Comparison of ENCODE assay signal across 8 cellular contexts in genomic region chr15:74799843-74800558, GRCh38. TPM values are rescaled to one million over a fixed set of nuclear protein-coding genes. Genes with fewer than 3 reads are reported as not detected.
A peak's percentile ranks its signal among the peaks of the same experiment; 100 is the strongest.
DNase-seq lines count a peak whose midpoint lies in the region; ATAC-seq and TF ChIP-seq lines count a peak whose summit lies in the region.

No MANE protein-coding gene starts in this region.

- H3K27me3 ChIP-seq in AG04450 (ENCODE audit: control insufficient read depth, insufficient read depth, low read length) (no peaks in the 10 kb centered on the region), esophagus squamous epithelium (no peaks in the 10 kb centered on the region), suprapubic skin (no peaks in the 10 kb centered on the region)

- no peak overlapping the region for H3K27ac ChIP-seq in AG04450 (ENCODE audit: low read depth, low read length)
- peak overlapping the region; percentile 61 for H3K27ac ChIP-seq in OCI-LY7 (ENCODE audit: low read depth, low read length, poor library complexity, severe bottlenecking)
- H3K27ac ChIP-seq in esophagus squamous epithelium: peak overlapping the region; percentile 83 to 92 (median 84)
- peak overlapping the region; percentile 70 for H3K27ac ChIP-seq in suprapubic skin

- no peaks in the 10 kb centered on the region for H3K4me1 Mint-ChIP-seq in nephron progenitor cell

- peaks cover 55% of the 10 kb centered on the region for H3K4me1 ChIP-seq in OCI-LY7 (ENCODE audit: insufficient read depth, low read length, poor library complexity, severe bottlenecking)
- H3K4me1 ChIP-seq in esophagus squamous epithelium: peaks cover 24 to 58% (median 29%) of the 10 kb centered on the region in 3 donors
- peaks cover 24% of the 10 kb centered on the region for H3K4me1 ChIP-seq in suprapubic skin

- no peaks in the 10 kb centered on the region for H3K27me3 Mint-ChIP-seq in nephron progenitor cell (ENCODE audit: low read depth, poor library complexity)

- POLR2A ChIA-PET in AG04450 (lab: Yijun Ruan, JAX): interaction anchor here (0.7 kb wide), 1 partner anchor 16 kb away, joined by 3 read pairs; no protein-coding TSS in a partner anchor
- POLR2A ChIA-PET in OCI-LY7 (lab: Charles Lee): interaction anchor here (0.6 to 1.3 kb wide), 8 partner anchors 12 to 201 kb away, joined by 3 to 9 read pairs (median 4); no protein-coding TSS in a partner anchor

- no TSS peak for BruUV-seq in OCI-LY7 (replicated peaks; lab: Mats Ljungman, UMichigan)

- no peaks in the 10 kb centered on the region for H3K9me2 ChIP-seq in OCI-LY7 (ENCODE audit: insufficient read depth, low read length)

- peaks cover 16% of the 10 kb centered on the region for H3K36me3 Mint-ChIP-seq in nephron progenitor cell (ENCODE audit: low read depth)

- DNase-seq in AG04450 (ENCODE audit: low read depth, low spot score) (no peak), OCI-LY7 (ENCODE audit: low spot score) (peak; percentile 77), esophagus squamous epithelium (lab: John Stamatoyannopoulos, UW) (no peak), nephron progenitor cell (peak; percentile 80), suprapubic skin (ENCODE audit: low spot score in 2 of 2) (peak; percentile 85 to 89)
- DNase-seq in activated T-cell treated with anti-CD3 and anti-CD28 coated beads, Interleukin-2, amount 50 U/mL, for 48 hours: peak; percentile 94 to 95

- H3K27ac Mint-ChIP-seq in nephron progenitor cell: no peak overlapping the region

- no peak overlapping the region for H2AFZ ChIP-seq in OCI-LY7 (ENCODE audit: low read length)

- TF ChIP-seq POLR2A in esophagus squamous epithelium (IDR thresholded peaks at IDR 0.05) (no peak), suprapubic skin (IDR thresholded peaks at IDR 0.05) (no peak)

- TF ChIP-seq EP300 in suprapubic skin (IDR thresholded peaks at IDR 0.05): no peak

- H3K36me3 ChIP-seq in OCI-LY7 (ENCODE audit: insufficient read depth, low read length) (peaks cover 92% of the 10 kb centered on the region), esophagus squamous epithelium (peaks cover 27 to 84% (median 33%) of the 10 kb centered on the region in 3 donors), suprapubic skin (peaks cover 58% of the 10 kb centered on the region)

- H3K4me2 ChIP-seq in OCI-LY7 (ENCODE audit: low read length): peak overlapping the region; percentile 36; the same call in 1 of the 2 replicates

- peak; percentile 57 for ATAC-seq in GM18858 (IDR thresholded peaks at IDR 0.05; ENCODE audit: unreplicated experiment)
- peak; percentile 76 for ATAC-seq in HG03196 (IDR thresholded peaks at IDR 0.05; ENCODE audit: unreplicated experiment)

- H4K20me1 ChIP-seq in OCI-LY7 (ENCODE audit: insufficient read depth, low read length): peaks cover 10% of the 10 kb centered on the region; the same call in 1 of the 2 replicates

- no peaks in the 10 kb centered on the region; the same call in 1 of the 2 replicates for H3K9me3 ChIP-seq in AG04450 (ENCODE audit: control insufficient read depth, insufficient read depth, low read length)
- H3K9me3 ChIP-seq in OCI-LY7 (ENCODE audit: low read length): no peaks in the 10 kb centered on the region
- no peaks in the 10 kb centered on the region for H3K9me3 ChIP-seq in esophagus squamous epithelium
- H3K9me3 ChIP-seq in suprapubic skin: no peaks in the 10 kb centered on the region

- H3K4me3 ChIP-seq in AG04450 (ENCODE audit: low read depth, low read length) (no peak overlapping the region), OCI-LY7 (ENCODE audit: low read depth, low read length, poor library complexity, severe bottlenecking) (no peak overlapping the region), esophagus squamous epithelium (no peak overlapping the region), suprapubic skin (no peak overlapping the region)

- H3K9me3 Mint-ChIP-seq in nephron progenitor cell: no peaks in the 10 kb centered on the region

- TF ChIP-seq CTCF in AG04450 (IDR thresholded peaks at IDR 0.05; ENCODE audit: low read depth, low read length) (peak; percentile 98), OCI-LY7 (conservative IDR thresholded peaks at IDR 0.05; ENCODE audit: low read length) (peak; percentile 88), esophagus squamous epithelium (IDR thresholded peaks at IDR 0.05) (peak; percentile 98 to 99 (median 99)), nephron progenitor cell (IDR thresholded peaks at IDR 0.05) (peak; percentile 95), suprapubic skin (IDR thresholded peaks at IDR 0.05) (peak; percentile 96 to 98)

- 24 to 32% methylated on average over 5 to 6 of the region's 18 CpGs for WGBS in esophagus squamous epithelium, 2 donors
- WGBS in suprapubic skin: 42% methylated on average over 7 of the region's 18 CpGs

- no peak overlapping the region for H3K4me3 Mint-ChIP-seq in nephron progenitor cell

- intact Hi-C loops in OCI-LY7 (cut with micrococcal nuclease; ENCODE audit: unreplicated experiment): loop anchor here (1.0 kb wide), 4 partner anchors 19 to 165 kb away; no protein-coding TSS in a partner anchor
- intact Hi-C loops in esophagus squamous epithelium (cut with DNase I): loop anchor here (2.0 to 10.0 kb wide), 2 partner anchors 27 to 105 kb away; partner anchors contain the start of gene FAM219B

- CTCF ChIA-PET in AG04450 (lab: Charles Lee) (interaction anchor here (0.6 to 1.9 kb wide), 17 partner anchors 8 to 134 kb away, joined by 3 to 22 read pairs (median 5); no protein-coding TSS in a partner anchor), OCI-LY7 (lab: Charles Lee; ENCODE audit: unreplicated experiment) (interaction anchor here (0.6 to 1.8 kb wide), 6 partner anchors 13 to 22 kb away, joined by 4 to 8 read pairs (median 6); no protein-coding TSS in a partner anchor)

- H3K79me2 ChIP-seq in OCI-LY7 (ENCODE audit: insufficient read depth, low read depth, low read length): peaks cover 33% of the 10 kb centered on the region

RNA-seq across cellular contexts. Expression of gene LMAN1L, which starts 12.6 kb away (rescaled TPM):
- polyA plus RNA-seq in AG04450 (2011; rRNA removed): not detected in 2 replicates
- not detected in 2 replicates for polyA minus RNA-seq in AG04450 (2011; rRNA and poly(A)+ RNA removed)
- 0.09 TPM in 1 of 2 replicates, not detected in the other for total RNA-seq in OCI-LY7 (2014; rRNA removed; shearing (Covaris generic))
- 0.37 and 0.38 TPM in 2 replicates for total RNA-seq in OCI-LY7 (2022)
- total RNA-seq in esophagus squamous epithelium: under 1 TPM in 1 of 4 donors, not detected in 3; 0.18 TPM
- under 1 TPM in 1 of 4 donors, not detected in 3; 0.42 TPM for total RNA-seq in suprapubic skin

RNA-seq across cellular contexts. Expression of gene CSK, which starts 18.1 kb away (rescaled TPM):
- polyA plus RNA-seq in AG04450 (2011; rRNA removed): 17.2 and 25.1 TPM in 2 replicates
- 31.2 and 46.0 TPM in 2 replicates for polyA minus RNA-seq in AG04450 (2011; rRNA and poly(A)+ RNA removed)
- total RNA-seq in OCI-LY7 (2014; rRNA removed; shearing (Covaris generic)): 106 and 112 TPM in 2 replicates
- 318 and 355 TPM in 2 replicates for total RNA-seq in OCI-LY7 (2022)
- 100 to 1,000 TPM in 1 of 4 donors, 10 to 100 TPM in 3; 30.6 to 130 (median 45.2) TPM for total RNA-seq in esophagus squamous epithelium
- 10 to 100 TPM; 33.1 to 45.2 (median 35.5) TPM for total RNA-seq in suprapubic skin

RNA-seq across cellular contexts. Expression of gene CPLX3, which starts 26.4 kb away (rescaled TPM):
- not detected in 2 replicates for polyA plus RNA-seq in AG04450 (2011; rRNA removed)
- not detected in 2 replicates for polyA minus RNA-seq in AG04450 (2011; rRNA and poly(A)+ RNA removed)
- total RNA-seq in OCI-LY7 (2014; rRNA removed; shearing (Covaris generic)): 0.35 and 0.57 TPM in 2 replicates
- total RNA-seq in OCI-LY7 (2022): 1.5 and 2.1 TPM in 2 replicates
- under 1 TPM in 1 of 4 donors, not detected in 3; 0.11 TPM for total RNA-seq in esophagus squamous epithelium
- under 1 TPM in 1 of 4 donors, not detected in 3; 0.47 TPM for total RNA-seq in suprapubic skin

RNA-seq across cellular contexts. Expression of gene ULK3, which starts 43.0 kb away (rescaled TPM):
- polyA plus RNA-seq in AG04450 (2011; rRNA removed): 14.2 and 18.6 TPM in 2 replicates
- polyA minus RNA-seq in AG04450 (2011; rRNA and poly(A)+ RNA removed): 14.3 and 15.2 TPM in 2 replicates
- 22.2 and 31.7 TPM in 2 replicates for total RNA-seq in OCI-LY7 (2014; rRNA removed; shearing (Covaris generic))
- total RNA-seq in OCI-LY7 (2022) (30.2 and 46.4 TPM in 2 replicates), esophagus squamous epithelium (100 to 1,000 TPM in 1 of 4 donors, 10 to 100 TPM in 3; 53.3 to 113 (median 60.9) TPM), suprapubic skin (100 to 1,000 TPM; 105 to 330 (median 129) TPM)

RNA-seq across cellular contexts. Expression of gene CYP1A2, which starts 51.4 kb away (rescaled TPM):
- not detected in 2 replicates for polyA plus RNA-seq in AG04450 (2011; rRNA removed)
- not detected in 2 replicates for polyA minus RNA-seq in AG04450 (2011; rRNA and poly(A)+ RNA removed)
- total RNA-seq in OCI-LY7 (2014; rRNA removed; shearing (Covaris generic)): not detected in 2 replicates
- total RNA-seq in OCI-LY7 (2022) (not detected in 2 replicates), esophagus squamous epithelium (not detected), suprapubic skin (not detected)

Comparison
In these comparisons a context has a peak if more than half of its experiments do, and no peak if none do; other contexts are left out.
1. DNase-seq: peak in OCI-LY7 (single experiment), activated T-cell treated with anti-CD3 and anti-CD28 coated beads, Interleukin-2, amount 50 U/mL, for 48 hours (2 of 2), nephron progenitor cell (single experiment) and suprapubic skin (2 of 2); none in AG04450 (single experiment) and esophagus squamous epithelium (single experiment).
2. Peak in every context shown above with its lines, with median percentiles within 50 percentile points of each other: CTCF ChIP-seq.